Comparison of ENCODE assay signal across 25 cellular contexts in genomic region chr12:47860279-47860841, GRCh38. TPM values are rescaled to one million over a fixed set of nuclear protein-coding genes. Genes with fewer than 3 reads are reported as not detected.
DNase-seq lines count a peak whose midpoint lies in the region; ATAC-seq, FAIRE-seq and TF ChIP-seq lines count a peak whose summit lies in the region.
"Had no signal": no experiment of that assay in that cellular context is flagged by ENCODE, and none has a peak within 500 bp of the region (broad histone marks: within the 10 kb centered on the region; RNA-seq: fewer than 3 reads in every experiment).

No MANE protein-coding gene starts in this region.

- H3K27me3 ChIP-seq in RWPE2 (ENCODE audit: insufficient read depth, poor library complexity, severe bottlenecking) (no peaks in the 10 kb centered on the region), H1 (replicated peaks in 1 of 4; ENCODE audit: control insufficient read depth in 3 of 4, extremely low read depth in 1 of 4, insufficient read depth in 3 of 4, low read length in 3 of 4) (no peaks in the 10 kb centered on the region), uterus (no peaks in the 10 kb centered on the region)
- H3K27me3 ChIP-seq: suprapubic skin, vagina had no signal

- no peak overlapping the region for H4K91ac ChIP-seq in H1 (replicated peaks; ENCODE audit: insufficient read length, low read length)

- H3K27ac Mint-ChIP-seq in activated T-cell treated with anti-CD3 and anti-CD28 coated beads, Interleukin-2, amount 50 U/mL, for 24 hours, result peak overlapping the region; percentile 99
- H3K27ac Mint-ChIP-seq: WTC11 had no signal

- H3K4me3 Mint-ChIP-seq in activated T-cell treated with anti-CD3 and anti-CD28 coated beads, Interleukin-2, amount 50 U/mL, for 24 hours, result peak overlapping the region; percentile 64
- H3K4me3 Mint-ChIP-seq: central memory CD8-positive, alpha-beta T cell; WTC11 had no signal

- ATAC-seq in RWPE2 (ENCODE audit: low read depth) (no peak), GM19035 (IDR thresholded peaks at IDR 0.05; ENCODE audit: unreplicated experiment) (no peak)
- ATAC-seq: left cardiac atrium, psoas muscle, WTC11 had no signal

- H3K36me3 ChIP-seq in RWPE2 (ENCODE audit: low read depth), result peaks cover 50% of the 10 kb centered on the region
- no peaks in the 10 kb centered on the region for H3K36me3 ChIP-seq in H1 (ENCODE audit: control insufficient read depth in 2 of 4, insufficient read depth in 4 of 4, low read length in 3 of 4)
- no peaks in the 10 kb centered on the region for H3K36me3 ChIP-seq in uterus

- H2BK20ac ChIP-seq in H1 (ENCODE audit: low read length), result no peak overlapping the region

- no peaks in the 10 kb centered on the region for H3K9me3 Mint-ChIP-seq in activated T-cell treated with anti-CD3 and anti-CD28 coated beads, Interleukin-2, amount 50 U/mL, for 24 hours
- H3K9me3 Mint-ChIP-seq: central memory CD8-positive, alpha-beta T cell; WTC11 had no signal

- no peak overlapping the region for H2BK5ac ChIP-seq in H1 (ENCODE audit: low read depth, low read length)

- TF ChIP-seq CTCF in RWPE2 (IDR thresholded peaks at IDR 0.05; ENCODE audit: poor library complexity, severe bottlenecking) (no peak), H1 (IDR thresholded peaks at IDR 0.05; ENCODE audit: control extremely low read depth in 1 of 3, insufficient read depth in 1 of 3, low read depth in 1 of 3, low read length in 3 of 3) (no peak), uterus (IDR thresholded peaks at IDR 0.05) (no peak)

- H3K23ac ChIP-seq in H1 (ENCODE audit: insufficient read length), result no peak overlapping the region

- H3K27ac ChIP-seq in RWPE2 (ENCODE audit: poor library complexity, severe bottlenecking) (peak overlapping the region; percentile 67), H1 (ENCODE audit: low read depth, low read length) (no peak overlapping the region), uterus (no peak overlapping the region)
- H3K27ac ChIP-seq: dorsolateral prefrontal cortex, psoas muscle, vagina had no signal

- WGBS in H1 (ENCODE audit: extremely low coverage in 1 of 2, insufficient coverage in 1 of 2, insufficient read length in 1 of 2, insufficient replicate concordance in 2 of 2, low coverage in 1 of 2, low lambda C conversion rate in 2 of 2, missing lambda C conversion rate in 1 of 2), 2 experiments, result 88% methylated on average over 7 of the region's 7 CpGs; no CpG with 5 or more reads in 1 of the 2 experiments

- H4K20me1 ChIP-seq in H1 (replicated peaks in 1 of 2; ENCODE audit: control insufficient read depth in 1 of 2, insufficient read depth in 2 of 2, low read length in 2 of 2), result no peaks in the 10 kb centered on the region

- H4K8ac ChIP-seq in H1 (ENCODE audit: extremely low read depth, insufficient read depth, low read length), result peak overlapping the region; percentile 32; the same call in 1 of the 2 replicates

- H2BK15ac ChIP-seq in H1 (ENCODE audit: low read length), result no peak overlapping the region

- H3K18ac ChIP-seq in H1 (ENCODE audit: extremely low read depth, low read length), result no peak overlapping the region

- H3K4me1 ChIP-seq in RWPE2 (ENCODE audit: insufficient read depth, poor library complexity, severe bottlenecking) (peaks cover 46% of the 10 kb centered on the region), H1 (replicated peaks in 1 of 4; ENCODE audit: control insufficient read depth in 3 of 4, insufficient read depth in 4 of 4, low read length in 3 of 4) (no peaks in the 10 kb centered on the region), uterus (no peaks in the 10 kb centered on the region)
- H3K4me1 ChIP-seq: psoas muscle had no signal

- H3K4me1 Mint-ChIP-seq in activated T-cell treated with anti-CD3 and anti-CD28 coated beads, Interleukin-2, amount 50 U/mL, for 24 hours (ENCODE audit: low read depth), result peaks cover 58% of the 10 kb centered on the region
- H3K4me1 Mint-ChIP-seq: central memory CD8-positive, alpha-beta T cell; WTC11 had no signal

- H3K27me3 Mint-ChIP-seq in activated T-cell treated with anti-CD3 and anti-CD28 coated beads, Interleukin-2, amount 50 U/mL, for 24 hours, result no peaks in the 10 kb centered on the region
- H3K27me3 Mint-ChIP-seq: central memory CD8-positive, alpha-beta T cell had no signal

- H3K4me2 ChIP-seq in H1 (ENCODE audit: insufficient read depth in 1 of 2, low read depth in 2 of 2, low read length in 2 of 2), result no peak overlapping the region

- H3K79me2 ChIP-seq in H1 (ENCODE audit: control insufficient read depth in 1 of 2, insufficient read depth in 2 of 2, low read length in 2 of 2), result no peaks in the 10 kb centered on the region

- no peak overlapping the region for H3K14ac ChIP-seq in H1 (ENCODE audit: insufficient read length)

- H2BK12ac ChIP-seq in H1 (ENCODE audit: low read depth, low read length), result no peak overlapping the region

- no peak overlapping the region for H2AK5ac ChIP-seq in H1 (ENCODE audit: low read depth, low read length)

- no peak for TF ChIP-seq EP300 in H1 (IDR thresholded peaks at IDR 0.05; ENCODE audit: borderline replicate concordance in 1 of 2, low read depth in 2 of 2, low read length in 2 of 2)

- no peak overlapping the region for H3K9ac ChIP-seq in H1 (replicated peaks in 1 of 4; ENCODE audit: extremely low read depth in 1 of 4, low read depth in 3 of 4, low read length in 3 of 4)

- no peak overlapping the region for H3K56ac ChIP-seq in H1 (replicated peaks; ENCODE audit: insufficient read length, low read depth, low read length)

- no peak overlapping the region for H3K4ac ChIP-seq in H1 (replicated peaks; ENCODE audit: insufficient read length, low read depth, low read length)

- intact Hi-C loops in uterus (cut with DNase I; ENCODE audit: low total_unique reads), result no loop called here

- no peak overlapping the region for H2AFZ ChIP-seq in H1 (ENCODE audit: low read length)

- no peak for FAIRE-seq in H1 (lab: Jason Lieb, UNC)
- FAIRE-seq: astrocyte, endothelial cell of umbilical vein had no signal

- no peak for TF ChIP-seq RAD21 in H1 (IDR thresholded peaks at IDR 0.05 in 1 of 2, conservative IDR thresholded peaks at IDR 0.05 in 1 of 2; ENCODE audit: low read depth in 2 of 2, low read length in 2 of 2)

- POLR2A ChIA-PET in H1 (lab: Charles Lee; ENCODE audit: partially characterized antibody), result no interaction called here

- H3K79me1 ChIP-seq in H1 (ENCODE audit: low read depth, low read length), result no peaks in the 10 kb centered on the region

- no peaks in the 10 kb centered on the region for H3K23me2 ChIP-seq in H1 (ENCODE audit: low read depth, low read length)

- peaks cover 97% of the 10 kb centered on the region for H3K36me3 Mint-ChIP-seq in activated T-cell treated with anti-CD3 and anti-CD28 coated beads, Interleukin-2, amount 50 U/mL, for 24 hours (ENCODE audit: low read depth)
- H3K36me3 Mint-ChIP-seq: WTC11 had no signal

- H3K9me3 ChIP-seq in RWPE2 (ENCODE audit: severe bottlenecking) (no peaks in the 10 kb centered on the region), H1 (ENCODE audit: insufficient read depth in 2 of 2, low read depth in 1 of 2, low read length in 1 of 2) (no peaks in the 10 kb centered on the region), uterus (no peaks in the 10 kb centered on the region)
- H3K9me3 ChIP-seq: psoas muscle, suprapubic skin, vagina had no signal

- no peak for TF ChIP-seq POLR2A in H1 (IDR thresholded peaks at IDR 0.05; ENCODE audit: control extremely low read depth in 1 of 2, low read depth in 2 of 2, low read length in 2 of 2)
- no peak for TF ChIP-seq POLR2A in uterus (IDR thresholded peaks at IDR 0.05)

- no peak overlapping the region for H4K5ac ChIP-seq in H1 (ENCODE audit: insufficient read length, low read depth, low read length)

- peak; percentile 62 for DNase-seq in activated T-cell treated with anti-CD3 and anti-CD28 coated beads, Interleukin-2, amount 50 U/mL, for 24 hours
- DNase-seq in activated T-cell treated with anti-CD3 and anti-CD28 coated beads for 4 hours, result no peak
- no peak for DNase-seq in RWPE2 (ENCODE audit: low spot score)
- DNase-seq in activated T-cell treated with anti-CD3 and anti-CD28 coated beads, Interleukin-2, amount 50 U/mL, for 48 hours, result peak; percentile 68 to 70
- DNase-seq in H1 (ENCODE audit: low read depth in 1 of 2, low spot score in 2 of 2), result no peak
- no peak for DNase-seq in uterus
- no peak for DNase-seq in AG20443 (ENCODE audit: low spot score)
- DNase-seq: C1 segment of cervical spinal cord, Calu3, dorsolateral prefrontal cortex, GOT3, left cardiac atrium, NCI-H1092, NCI-H2029, NCI-H2227 treated with DMSO at 0.1 percent for 48 hours, psoas muscle, RPMI8226, T-helper 9 cell had no signal

- H3K4me3 ChIP-seq in RWPE2 (ENCODE audit: severe bottlenecking) (no peak overlapping the region), H1 (ENCODE audit: extremely low read depth in 1 of 4, insufficient read depth in 2 of 4, low read depth in 3 of 4, low read length in 4 of 4) (no peak overlapping the region), uterus (no peak overlapping the region)
- H3K4me3 ChIP-seq: dorsolateral prefrontal cortex, psoas muscle, suprapubic skin, vagina had no signal

- no peak overlapping the region for H2BK120ac ChIP-seq in H1 (replicated peaks; ENCODE audit: low read depth, low read length)

- CTCF ChIA-PET in H1 (lab: Charles Lee; ENCODE audit: partially characterized antibody), result interaction anchor here (0.6 to 3.2 kb wide), 5 partner anchors 9 to 839 kb away, joined by 3 to 8 read pairs (median 3); no protein-coding TSS in a partner anchor

TF ChIP-seq in H1, 55 proteins besides CTCF, POLR2A, EP300 and RAD21 (continues in another document):
- TF ChIP-seq GTF2F1 (IDR thresholded peaks at IDR 0.05; ENCODE audit: borderline replicate concordance, low read depth, low read length), result no peak

RNA-seq across cellular contexts. Expression of gene HDAC7, which starts 40.7 kb away (rescaled TPM):
- 82.0 and 84.9 TPM in 2 replicates for total RNA-seq in H1 (2021; fragmentation: NEBNext Ultra II Directional; extraction: Animal tissue kit (Norgen Biotek cat#: 25700))
- 25.5 and 52.0 TPM in 2 replicates for polyA plus RNA-seq in H1 (2011; rRNA removed)
- polyA plus RNA-seq in H1 (2011; cell fraction: cytosol; rRNA removed), result 27.2 TPM
- 208 TPM for polyA plus RNA-seq in H1 (2011; cell fraction: nucleus; rRNA removed)
- 46.5 to 68.3 TPM (median 65.5 TPM) in 4 replicates for polyA plus RNA-seq in H1 (2012, experiment 1 of 2)
- 57.8 TPM for polyA plus RNA-seq in H1 (2012, experiment 2 of 2)
- 40.9 TPM for polyA plus RNA-seq in H1 (2013, experiment 1 of 2)
- polyA plus RNA-seq in H1 (2013, experiment 2 of 2), result 38.9 TPM
- polyA minus RNA-seq in H1 (2011; rRNA and poly(A)+ RNA removed), result 11.6 and 23.5 TPM in 2 replicates
- 27.2 TPM for polyA minus RNA-seq in H1 (2011; cell fraction: cytosol; rRNA and poly(A)+ RNA removed)
- 48.1 TPM for polyA minus RNA-seq in H1 (2011; cell fraction: nucleus; rRNA and poly(A)+ RNA removed)
- 100 to 1,000 TPM in 1 of 4 donors, 10 to 100 TPM in 3; 33.0 to 191 (median 42.5) TPM for total RNA-seq in uterus

RNA-seq across cellular contexts. Expression of gene VDR, which starts 44.4 kb away (rescaled TPM):
- 0.34 and 0.65 TPM in 2 replicates for total RNA-seq in H1 (2021; fragmentation: NEBNext Ultra II Directional; extraction: Animal tissue kit (Norgen Biotek cat#: 25700))
- 0.44 and 0.58 TPM in 2 replicates for polyA plus RNA-seq in H1 (2011; rRNA removed)
- polyA plus RNA-seq in H1 (2011; cell fraction: cytosol; rRNA removed), result 0.23 TPM
- 0.33 TPM for polyA plus RNA-seq in H1 (2011; cell fraction: nucleus; rRNA removed)
- polyA plus RNA-seq in H1 (2012, experiment 1 of 2), result 0.14 to 0.27 TPM (median 0.23 TPM) in 4 replicates
- 0.08 TPM for polyA plus RNA-seq in H1 (2012, experiment 2 of 2)
- 0.28 TPM for polyA plus RNA-seq in H1 (2013, experiment 1 of 2)
- 0.24 TPM for polyA plus RNA-seq in H1 (2013, experiment 2 of 2)
- 0.66 and 0.83 TPM in 2 replicates for polyA minus RNA-seq in H1 (2011; rRNA and poly(A)+ RNA removed)
- polyA minus RNA-seq in H1 (2011; cell fraction: cytosol; rRNA and poly(A)+ RNA removed), result 0.44 TPM
- polyA minus RNA-seq in H1 (2011; cell fraction: nucleus; rRNA and poly(A)+ RNA removed), result 0.60 TPM
- total RNA-seq in uterus, result 1 to 10 TPM in 1 of 4 donors, under 1 TPM in 3; 0.26 to 2.0 (median 0.49) TPM

Comparison
In these comparisons a context has a peak if more than half of its experiments do, and no peak if none do; other contexts are left out.
1. DNase-seq: peak in activated T-cell treated with anti-CD3 and anti-CD28 coated beads, Interleukin-2, amount 50 U/mL, for 24 hours (single experiment) and activated T-cell treated with anti-CD3 and anti-CD28 coated beads, Interleukin-2, amount 50 U/mL, for 48 hours (2 of 2); none in activated T-cell treated with anti-CD3 and anti-CD28 coated beads for 4 hours (single experiment), RWPE2 (single experiment), H1 (0 of 2), uterus (0 of 2) and AG20443 (single experiment).